In the genomic region with DNA sequence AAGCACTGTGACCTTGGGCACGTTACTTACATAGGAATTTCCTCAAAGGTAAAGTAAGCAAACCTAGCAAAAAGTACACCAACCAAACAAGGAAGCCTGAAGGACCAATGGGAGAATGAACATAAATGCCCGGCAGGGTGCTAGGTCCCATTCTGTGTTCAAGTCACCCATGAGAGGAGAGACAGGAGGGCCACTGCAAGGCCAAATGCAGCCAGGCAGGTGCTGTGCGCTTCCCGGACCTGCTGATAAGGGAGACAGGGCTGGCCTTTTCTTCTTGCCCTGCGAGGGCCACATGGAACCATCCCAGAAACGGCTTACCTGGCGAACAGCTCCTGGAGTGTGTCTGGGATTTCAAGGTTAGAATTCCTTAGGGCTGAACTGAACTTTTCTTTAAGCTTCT, we compare ENCODE assay signal across 25 cellular contexts.
"Had no signal": no experiment of that assay in that cellular context is flagged by ENCODE, and none has a peak within 500 bp of the region (broad histone marks: within the 10 kb centered on the region; RNA-seq: fewer than 3 reads in every experiment).

No MANE protein-coding gene starts in this region.

- H3K27me3 ChIP-seq: brain microvascular endothelial cell, colonic mucosa, foreskin keratinocyte, gastrocnemius medialis, heart left ventricle had no signal

- H3K4me3 Mint-ChIP-seq: activated CD4-positive, alpha-beta memory T cell treated with anti-CD3 and anti-CD28 coated beads, Interleukin-2, amount 10 ng/mL, durations not matched to agents 7 days and 5 days; activated CD4-positive, alpha-beta T cell treated with anti-CD3 and anti-CD28 coated beads, Interleukin-2, amount 10 ng/mL, durations not matched to agents 7 days and 5 days; activated naive CD4-positive, alpha-beta T cell treated with anti-CD3 and anti-CD28 coated beads, Interleukin-2, amount 10 ng/mL, durations not matched to agents 7 days and 5 days; activated naive CD8-positive, alpha-beta T cell treated with anti-CD3 and anti-CD28 coated beads, Interleukin-2, amount 10 ng/mL, durations not matched to agents 7 days and 5 days; activated T-cell treated with anti-CD3 and anti-CD28 coated beads, Interleukin-2, amount 50 U/mL, for 24 hours; activated T-cell treated with anti-CD3 and anti-CD28 coated beads, Interleukin-2, amount 50 U/mL, for 72 hours had no signal

- H3K9me3 Mint-ChIP-seq: activated CD4-positive, alpha-beta memory T cell treated with anti-CD3 and anti-CD28 coated beads, Interleukin-2, amount 10 ng/mL, durations not matched to agents 7 days and 5 days; activated CD4-positive, alpha-beta T cell treated with anti-CD3 and anti-CD28 coated beads, Interleukin-2, amount 10 ng/mL, durations not matched to agents 7 days and 5 days; activated naive CD4-positive, alpha-beta T cell treated with anti-CD3 and anti-CD28 coated beads, Interleukin-2, amount 10 ng/mL, durations not matched to agents 7 days and 5 days; activated naive CD4-positive, alpha-beta T cell treated with anti-CD3 and anti-CD28 coated beads, Interleukin-2, amount 50 U/mL, for 72 hours; activated naive CD8-positive, alpha-beta T cell treated with anti-CD3 and anti-CD28 coated beads, Interleukin-2, amount 10 ng/mL, durations not matched to agents 7 days and 5 days; activated T-cell treated with anti-CD3 and anti-CD28 coated beads, Interleukin-2, amount 50 U/mL, for 24 hours; activated T-cell treated with anti-CD3 and anti-CD28 coated beads, Interleukin-2, amount 50 U/mL, for 72 hours had no signal

- H3K9me3 ChIP-seq: colonic mucosa, gastrocnemius medialis, heart left ventricle had no signal

- H3K4me3 ChIP-seq: colonic mucosa, gastrocnemius medialis, heart left ventricle had no signal

- ATAC-seq: activated naive CD4-positive, alpha-beta T cell treated with anti-CD3 and anti-CD28 coated beads, Interleukin-2, amount 50 U/mL, for 72 hours; activated T-cell treated with anti-CD3 and anti-CD28 coated beads, Interleukin-2, amount 50 U/mL, for 72 hours; foreskin keratinocyte; gastrocnemius medialis had no signal

- DNase-seq: activated CD4-positive, alpha-beta memory T cell treated with anti-CD3 and anti-CD28 coated beads, Interleukin-2, amount 10 ng/mL, durations not matched to agents 7 days and 5 days; activated CD4-positive, alpha-beta T cell treated with anti-CD3 and anti-CD28 coated beads for 4 hours; activated CD4-positive, alpha-beta T cell treated with anti-CD3 and anti-CD28 coated beads, Interleukin-2, amount 10 ng/mL, durations not matched to agents 7 days and 5 days; activated CD4-positive, alpha-beta T cell treated with anti-CD3 and anti-CD28 coated beads, Interleukin-2, amount 50 U/mL, for 4 hours; activated CD4-positive, CD25-positive, alpha-beta regulatory T cell; activated CD4-positive, CD25-positive, alpha-beta regulatory T cell treated with anti-CD3 and anti-CD28 coated beads, Interleukin-2, amount 50 U/mL, for 72 hours; activated CD8-positive, alpha-beta memory T cell treated with anti-CD3 and anti-CD28 coated beads, Interleukin-2, amount 50 U/mL, for 48 hours; activated gamma-delta T cell; activated naive CD4-positive, alpha-beta T cell; activated naive CD4-positive, alpha-beta T cell treated with anti-CD3 and anti-CD28 coated beads, Interleukin-2, amount 10 ng/mL, durations not matched to agents 7 days and 5 days; activated naive CD8-positive, alpha-beta T cell treated with anti-CD3 and anti-CD28 coated beads, Interleukin-2, amount 10 ng/mL, durations not matched to agents 7 days and 5 days; activated T-cell treated with anti-CD3 and anti-CD28 coated beads for 4 hours; activated T-cell treated with anti-CD3 and anti-CD28 coated beads, Interleukin-2, amount 50 U/mL, for 24 hours; activated T-cell treated with anti-CD3 and anti-CD28 coated beads, Interleukin-2, amount 50 U/mL, for 72 hours; brain microvascular endothelial cell; colonic mucosa; effector CD8-positive, alpha-beta T cell; foreskin keratinocyte; gastrocnemius medialis; glutamatergic neuron; heart left ventricle; T-helper 1 cell; T-helper 2 cell had no signal

- H3K27ac Mint-ChIP-seq: activated CD4-positive, alpha-beta memory T cell treated with anti-CD3 and anti-CD28 coated beads, Interleukin-2, amount 10 ng/mL, durations not matched to agents 7 days and 5 days; activated naive CD4-positive, alpha-beta T cell treated with anti-CD3 and anti-CD28 coated beads, Interleukin-2, amount 10 ng/mL, durations not matched to agents 7 days and 5 days; activated naive CD8-positive, alpha-beta T cell treated with anti-CD3 and anti-CD28 coated beads, Interleukin-2, amount 10 ng/mL, durations not matched to agents 7 days and 5 days; activated T-cell treated with anti-CD3 and anti-CD28 coated beads, Interleukin-2, amount 50 U/mL, for 72 hours had no signal

- H3K4me1 ChIP-seq: colonic mucosa, foreskin keratinocyte, heart left ventricle had no signal

- H3K27ac ChIP-seq: brain microvascular endothelial cell, colonic mucosa, epithelial cell of prostate, foreskin keratinocyte, heart left ventricle had no signal

- H3K27me3 Mint-ChIP-seq: activated CD4-positive, alpha-beta memory T cell treated with anti-CD3 and anti-CD28 coated beads, Interleukin-2, amount 10 ng/mL, durations not matched to agents 7 days and 5 days; activated CD4-positive, alpha-beta T cell treated with anti-CD3 and anti-CD28 coated beads, Interleukin-2, amount 10 ng/mL, durations not matched to agents 7 days and 5 days; activated naive CD4-positive, alpha-beta T cell treated with anti-CD3 and anti-CD28 coated beads, Interleukin-2, amount 10 ng/mL, durations not matched to agents 7 days and 5 days; activated naive CD8-positive, alpha-beta T cell treated with anti-CD3 and anti-CD28 coated beads, Interleukin-2, amount 10 ng/mL, durations not matched to agents 7 days and 5 days; activated T-cell treated with anti-CD3 and anti-CD28 coated beads, Interleukin-2, amount 50 U/mL, for 24 hours had no signal

- H3K4me1 Mint-ChIP-seq: activated CD4-positive, alpha-beta memory T cell treated with anti-CD3 and anti-CD28 coated beads, Interleukin-2, amount 10 ng/mL, durations not matched to agents 7 days and 5 days; activated CD4-positive, alpha-beta T cell treated with anti-CD3 and anti-CD28 coated beads, Interleukin-2, amount 10 ng/mL, durations not matched to agents 7 days and 5 days; activated naive CD4-positive, alpha-beta T cell treated with anti-CD3 and anti-CD28 coated beads, Interleukin-2, amount 10 ng/mL, durations not matched to agents 7 days and 5 days; activated naive CD8-positive, alpha-beta T cell treated with anti-CD3 and anti-CD28 coated beads, Interleukin-2, amount 10 ng/mL, durations not matched to agents 7 days and 5 days had no signal
